Comparison of ENCODE assay signal across 9 cellular contexts in the genomic region with DNA sequence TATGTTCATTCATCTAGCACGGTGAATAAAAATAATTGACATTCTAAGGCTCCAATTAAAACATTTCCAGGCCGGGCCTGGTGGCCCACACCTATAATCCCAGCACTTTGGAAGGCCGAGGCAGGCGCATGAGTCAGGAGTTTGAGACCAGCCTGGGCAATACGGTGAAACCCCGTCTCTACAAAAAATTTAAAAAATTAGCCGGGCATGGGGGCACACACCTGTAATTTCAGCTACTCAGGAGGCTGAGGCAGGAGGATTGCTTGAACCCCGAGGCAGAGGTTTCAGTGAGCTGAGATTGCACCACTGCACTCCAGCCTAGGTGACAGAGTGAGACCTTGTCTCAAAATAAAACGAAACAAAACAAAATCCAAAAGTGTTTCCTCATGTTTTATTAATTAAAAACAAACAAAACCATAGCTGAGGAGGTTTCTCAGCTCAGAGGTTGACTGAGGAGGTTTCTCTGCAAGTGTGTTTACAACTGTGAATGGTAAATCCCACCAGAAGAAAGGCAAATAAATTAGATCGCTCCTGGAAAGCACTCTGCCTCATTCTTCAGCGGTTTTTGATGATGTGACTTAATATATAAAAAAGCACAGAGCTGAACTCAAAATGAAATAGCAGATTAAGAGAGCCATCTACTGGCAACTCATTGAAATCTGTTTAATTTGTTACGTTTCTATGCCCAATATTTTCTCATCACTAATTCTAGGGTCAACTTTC. TPM values are rescaled to one million over a fixed set of nuclear protein-coding genes. Genes with fewer than 3 reads are reported as not detected.
A peak's percentile ranks its signal among the peaks of the same experiment; 100 is the strongest.
DNase-seq lines count a peak whose midpoint lies in the region; ATAC-seq and TF ChIP-seq lines count a peak whose summit lies in the region.
"Had no signal": no experiment of that assay in that cellular context is flagged by ENCODE, and none has a peak within 500 bp of the region (broad histone marks: within the 10 kb centered on the region; RNA-seq: fewer than 3 reads in every experiment).

No MANE protein-coding gene starts in this region.

- no peaks in the 10 kb centered on the region for H3K4me1 ChIP-seq in PC-9 (replicated peaks; ENCODE audit: insufficient read depth)
- H3K4me1 ChIP-seq: SJCRH30 had no signal

- H3K9me2 ChIP-seq in PC-9 (ENCODE audit: insufficient read depth), result no peaks in the 10 kb centered on the region

- intact Hi-C loops in PC-9 (cut with micrococcal nuclease; ENCODE audit: unreplicated experiment), result loop anchor here (1.0 to 10.0 kb wide), 5 partner anchors 238 to 664 kb away; no protein-coding TSS in a partner anchor
- intact Hi-C loops in activated T-helper 2 cell treated with anti-CD3 and anti-CD28 coated beads, Interferon-gamma antibody, Interleukin-2, Interleukin-4, amounts not matched to agents 10 μg/mL and 5 μg/mL and 100 μg/mL, durations not matched to agents 14 hours and 24 hours and 36 hours (cut with micrococcal nuclease), result loop anchor here (1.0 to 5.0 kb wide), 2 partner anchors 239 to 569 kb away; no protein-coding TSS in a partner anchor

- H3K9me3 Mint-ChIP-seq in endothelial cell (ENCODE audit: unreplicated experiment) (no peaks in the 10 kb centered on the region), nephron (peaks cover 9% of the 10 kb centered on the region)
- H3K9me3 Mint-ChIP-seq in activated T-helper 2 cell treated with anti-CD3 and anti-CD28 coated beads, Interferon-gamma antibody, Interleukin-2, Interleukin-4, amounts not matched to agents 10 μg/mL and 5 μg/mL and 100 μg/mL, durations not matched to agents 14 hours and 24 hours and 36 hours, result no peaks in the 10 kb centered on the region

- H3K36me3 ChIP-seq in PC-9 (ENCODE audit: low read depth), result no peaks in the 10 kb centered on the region
- H3K36me3 ChIP-seq: SJCRH30 had no signal

- no peaks in the 10 kb centered on the region for H3F3A ChIP-seq in PC-9 (ENCODE audit: insufficient read depth, low read depth)

- H3K27ac Mint-ChIP-seq in endothelial cell (ENCODE audit: unreplicated experiment), result no peak overlapping the region
- no peak overlapping the region for H3K27ac Mint-ChIP-seq in nephron
- no peak overlapping the region for H3K27ac Mint-ChIP-seq in activated T-helper 2 cell treated with anti-CD3 and anti-CD28 coated beads, Interferon-gamma antibody, Interleukin-2, Interleukin-4, amounts not matched to agents 10 μg/mL and 5 μg/mL and 100 μg/mL, durations not matched to agents 14 hours and 24 hours and 36 hours

- H3K9me3 ChIP-seq in PC-9 (ENCODE audit: insufficient read depth, low read depth), result no peaks in the 10 kb centered on the region
- H3K9me3 ChIP-seq: SJCRH30 had no signal

- no peaks in the 10 kb centered on the region for H3K4me1 Mint-ChIP-seq in endothelial cell (ENCODE audit: unreplicated experiment)
- H3K4me1 Mint-ChIP-seq in nephron, result peaks cover 5% of the 10 kb centered on the region
- H3K4me1 Mint-ChIP-seq in activated T-helper 2 cell treated with anti-CD3 and anti-CD28 coated beads, Interferon-gamma antibody, Interleukin-2, Interleukin-4, amounts not matched to agents 10 μg/mL and 5 μg/mL and 100 μg/mL, durations not matched to agents 14 hours and 24 hours and 36 hours (ENCODE audit: low read depth), result no peaks in the 10 kb centered on the region

- H3K4me3 ChIP-seq in PC-9, result peak overlapping the region; percentile 38; the same call in 1 of the 2 replicates
- H3K4me3 ChIP-seq: SJCRH30 had no signal

- no peaks in the 10 kb centered on the region for H3K79me2 ChIP-seq in PC-9 (ENCODE audit: low read depth)

- H3K27ac ChIP-seq in PC-9, result no peak overlapping the region
- H3K27ac ChIP-seq: SJCRH30 had no signal

- POLR2A ChIA-PET in PC-9 (lab: Charles Lee; ENCODE audit: unreplicated experiment), result interaction anchor here (0.6 kb wide), 1 partner anchor 648 kb away, joined by 4 read pairs; no protein-coding TSS in a partner anchor

- peak overlapping the region; percentile 61 for H3K4me2 ChIP-seq in PC-9

- CTCF ChIA-PET in PC-9 (lab: Charles Lee), result interaction anchor here (0.6 to 1.7 kb wide), 6 partner anchors 14 to 510 kb away, joined by 3 to 13 read pairs (median 3); no protein-coding TSS in a partner anchor

- no peaks in the 10 kb centered on the region for H3K27me3 ChIP-seq in PC-9 (ENCODE audit: insufficient read depth, low read depth)
- H3K27me3 ChIP-seq: SJCRH30 had no signal

- ATAC-seq in GM19035 (IDR thresholded peaks at IDR 0.05; ENCODE audit: unreplicated experiment), result no peak
- no peak for ATAC-seq in HG03354 (IDR thresholded peaks at IDR 0.05; ENCODE audit: poor library complexity, severe bottlenecking, unreplicated experiment)

- DNase-seq in DMS153 treated with DMSO at 0.1 percent for 48 hours (lab: John Stamatoyannopoulos, UW; ENCODE audit: unreplicated experiment), result peak; percentile 28
- DNase-seq in HuH-7 (ENCODE audit: low spot score), result peak; percentile 63
- DNase-seq in PC-9, result peak in 1 of 2 experiments; percentile 39
- DNase-seq in endothelial cell (ENCODE audit: low spot score), result no peak
- no peak for DNase-seq in activated T-helper 2 cell treated with anti-CD3 and anti-CD28 coated beads, Interferon-gamma antibody, Interleukin-2, Interleukin-4, amounts not matched to agents 10 μg/mL and 5 μg/mL and 100 μg/mL, durations not matched to agents 14 hours and 24 hours and 36 hours (ENCODE audit: low spot score)

- H3K36me3 Mint-ChIP-seq in endothelial cell (ENCODE audit: low read depth, unreplicated experiment), result no peaks in the 10 kb centered on the region
- H3K36me3 Mint-ChIP-seq in nephron (ENCODE audit: low read depth), result no peaks in the 10 kb centered on the region
- H3K36me3 Mint-ChIP-seq in activated T-helper 2 cell treated with anti-CD3 and anti-CD28 coated beads, Interferon-gamma antibody, Interleukin-2, Interleukin-4, amounts not matched to agents 10 μg/mL and 5 μg/mL and 100 μg/mL, durations not matched to agents 14 hours and 24 hours and 36 hours (ENCODE audit: low read depth), result no peaks in the 10 kb centered on the region

- peak overlapping the region; percentile 81 for H2AFZ ChIP-seq in PC-9

- no TSS peak for BruUV-seq in PC-9 (replicated peaks; lab: Mats Ljungman, UMichigan)

- H3K27me3 Mint-ChIP-seq in endothelial cell (ENCODE audit: unreplicated experiment), result no peaks in the 10 kb centered on the region
- H3K27me3 Mint-ChIP-seq in nephron (ENCODE audit: low read depth), result no peaks in the 10 kb centered on the region
- peaks cover 19% of the 10 kb centered on the region for H3K27me3 Mint-ChIP-seq in activated T-helper 2 cell treated with anti-CD3 and anti-CD28 coated beads, Interferon-gamma antibody, Interleukin-2, Interleukin-4, amounts not matched to agents 10 μg/mL and 5 μg/mL and 100 μg/mL, durations not matched to agents 14 hours and 24 hours and 36 hours (ENCODE audit: low read depth)

- no peak overlapping the region for H3K4me3 Mint-ChIP-seq in endothelial cell (ENCODE audit: unreplicated experiment)
- H3K4me3 Mint-ChIP-seq in nephron, result no peak overlapping the region
- H3K4me3 Mint-ChIP-seq in activated T-helper 2 cell treated with anti-CD3 and anti-CD28 coated beads, Interferon-gamma antibody, Interleukin-2, Interleukin-4, amounts not matched to agents 10 μg/mL and 5 μg/mL and 100 μg/mL, durations not matched to agents 14 hours and 24 hours and 36 hours (ENCODE audit: low read depth), result no peak overlapping the region

- peak; percentile 73 for TF ChIP-seq CTCF in PC-9 (conservative IDR thresholded peaks at IDR 0.05)
- peak; percentile 40 for TF ChIP-seq CTCF in endothelial cell (IDR thresholded peaks at IDR 0.05; ENCODE audit: unreplicated experiment)
- peak; percentile 58 to 71 (median 67) for TF ChIP-seq CTCF in nephron (IDR thresholded peaks at IDR 0.05; ENCODE audit: unreplicated experiment in 3 of 3)

- H4K20me1 ChIP-seq in PC-9 (ENCODE audit: insufficient read depth), result no peaks in the 10 kb centered on the region

RNA-seq across cellular contexts. Expression of gene ATG4C, which starts 37.7 kb away (rescaled TPM):
- total RNA-seq in PC-9 (2021), result 7.5 and 13.8 TPM in 2 replicates
- total RNA-seq in endothelial cell (ENCODE audit: unreplicated experiment), result 7.3 TPM
- 8.2 and 10.1 TPM in 2 replicates for total RNA-seq in activated T-helper 2 cell treated with anti-CD3 and anti-CD28 coated beads, Interferon-gamma antibody, Interleukin-2, Interleukin-4, amounts not matched to agents 10 μg/mL and 5 μg/mL and 100 μg/mL, durations not matched to agents 14 hours and 24 hours and 36 hours

RNA-seq across cellular contexts. Expression of gene DOCK7, which starts 58.1 kb away (rescaled TPM):
- 34.0 and 34.2 TPM in 2 replicates for total RNA-seq in PC-9 (2021)
- 28.0 TPM for total RNA-seq in endothelial cell (ENCODE audit: unreplicated experiment)
- total RNA-seq in activated T-helper 2 cell treated with anti-CD3 and anti-CD28 coated beads, Interferon-gamma antibody, Interleukin-2, Interleukin-4, amounts not matched to agents 10 μg/mL and 5 μg/mL and 100 μg/mL, durations not matched to agents 14 hours and 24 hours and 36 hours, result 17.8 and 21.2 TPM in 2 replicates

Comparison
In these comparisons a context has a peak if more than half of its experiments do, and no peak if none do; other contexts are left out.
1. DNase-seq: peak in DMS153 treated with DMSO at 0.1 percent for 48 hours (single experiment) and HuH-7 (single experiment); none in endothelial cell (single experiment) and activated T-helper 2 cell treated with anti-CD3 and anti-CD28 coated beads, Interferon-gamma antibody, Interleukin-2, Interleukin-4, amounts not matched to agents 10 μg/mL and 5 μg/mL and 100 μg/mL, durations not matched to agents 14 hours and 24 hours and 36 hours (single experiment).
2. Peak in every context shown above with its lines, with median percentiles within 50 percentile points of each other: CTCF ChIP-seq.